Comparison of ENCODE assay signal across 12 cellular contexts in genomic region chr2:9001778-9002177, GRCh38. TPM values are rescaled to one million over a fixed set of nuclear protein-coding genes. Genes with fewer than 3 reads are reported as not detected.
A peak's percentile ranks its signal among the peaks of the same experiment; 100 is the strongest.
DNase-seq lines count a peak whose midpoint lies in the region; TF ChIP-seq lines count a peak whose summit lies in the region.
"Had no signal": no experiment of that assay in that cellular context is flagged by ENCODE, and none has a peak within 500 bp of the region (broad histone marks: within the 10 kb centered on the region; RNA-seq: fewer than 3 reads in every experiment).

No MANE protein-coding gene starts in this region.

- no peak overlapping the region for H3K4me3 ChIP-seq in DOHH2 (ENCODE audit: low read length)
- H3K4me3 ChIP-seq in PC-9 = peak overlapping the region; percentile 83
- H3K4me3 ChIP-seq in osteoblast (ENCODE audit: insufficient read depth, low read length) = no peak overlapping the region

- CTCF ChIA-PET in PC-9 (lab: Charles Lee) = interaction anchor here (0.6 kb wide), 2 partner anchors 111 to 138 kb away, joined by 3 to 4 read pairs; no protein-coding TSS in a partner anchor

- TF ChIP-seq POLR2A in erythroblast (IDR thresholded peaks at IDR 0.05; ENCODE audit: low read length) = peak; percentile 30

- intact Hi-C loops in PC-9 (cut with micrococcal nuclease; ENCODE audit: unreplicated experiment) = loop anchor here (5.0 to 10.0 kb wide), 3 partner anchors 56 to 333 kb away; no protein-coding TSS in a partner anchor

- peaks cover 45% of the 10 kb centered on the region for H3K4me1 ChIP-seq in DOHH2 (ENCODE audit: control insufficient read depth, low read length)
- peaks cover 55% of the 10 kb centered on the region for H3K4me1 ChIP-seq in PC-9 (replicated peaks; ENCODE audit: insufficient read depth)
- H3K4me1 ChIP-seq in osteoblast (ENCODE audit: insufficient read depth, low read length) = peaks cover 20% of the 10 kb centered on the region

- H3K9me2 ChIP-seq in DOHH2 (replicated peaks; ENCODE audit: control insufficient read depth, low read length) = no peaks in the 10 kb centered on the region
- H3K9me2 ChIP-seq in PC-9 (ENCODE audit: insufficient read depth) = no peaks in the 10 kb centered on the region

- POLR2A ChIA-PET in PC-9 (lab: Charles Lee; ENCODE audit: unreplicated experiment) = no interaction called here

- H3K4me2 ChIP-seq in DOHH2 (ENCODE audit: low read length) (peak overlapping the region; percentile 93), PC-9 (peak overlapping the region; percentile 98), osteoblast (ENCODE audit: insufficient read depth, low read length) (peak overlapping the region; percentile 85)

- TF ChIP-seq CTCF in DOHH2 (IDR thresholded peaks at IDR 0.05; ENCODE audit: low read depth, low read length, poor library complexity, severe bottlenecking) (no peak), PC-9 (conservative IDR thresholded peaks at IDR 0.05) (no peak), osteoblast (IDR thresholded peaks at IDR 0.05; ENCODE audit: extremely low read depth, low read depth, low read length) (no peak)

- H4K20me1 ChIP-seq in DOHH2 (ENCODE audit: control insufficient read depth, insufficient read depth, low read depth, low read length) (no peaks in the 10 kb centered on the region), PC-9 (ENCODE audit: insufficient read depth) (no peaks in the 10 kb centered on the region), osteoblast (ENCODE audit: insufficient read depth, low read length) (peaks cover 22% of the 10 kb centered on the region)

- H2AFZ ChIP-seq in PC-9 (peak overlapping the region; percentile 64; the same call in 1 of the 2 replicates), osteoblast (ENCODE audit: low read length) (no peak overlapping the region)

- no peak overlapping the region for H3K27ac ChIP-seq in DOHH2 (ENCODE audit: low read depth, low read length)
- H3K27ac ChIP-seq in PC-9 = peak overlapping the region; percentile 78
- H3K27ac ChIP-seq in osteoblast (ENCODE audit: low read depth, low read length) = no peak overlapping the region
- H3K27ac ChIP-seq: KMS-11 had no signal

- H3K9me3 ChIP-seq in DOHH2 (ENCODE audit: control insufficient read depth, insufficient read depth, low read length) = no peaks in the 10 kb centered on the region
- no peaks in the 10 kb centered on the region for H3K9me3 ChIP-seq in PC-9 (ENCODE audit: insufficient read depth, low read depth)
- no peaks in the 10 kb centered on the region for H3K9me3 ChIP-seq in osteoblast (ENCODE audit: low read depth, low read length)
- H3K9me3 ChIP-seq: heart left ventricle had no signal

- H3F3A ChIP-seq in DOHH2 (ENCODE audit: control insufficient read depth, insufficient read depth) (peaks cover 3% of the 10 kb centered on the region), PC-9 (ENCODE audit: insufficient read depth, low read depth) (peaks cover 36% of the 10 kb centered on the region)

- BruUV-seq in PC-9 (replicated peaks; lab: Mats Ljungman, UMichigan) = no TSS peak

- peaks cover 59% of the 10 kb centered on the region for H3K79me2 ChIP-seq in DOHH2 (ENCODE audit: control insufficient read depth, low read length)
- H3K79me2 ChIP-seq in PC-9 (ENCODE audit: low read depth) = peaks cover 70% of the 10 kb centered on the region
- H3K79me2 ChIP-seq in osteoblast (ENCODE audit: insufficient read depth, low read length) = peaks cover 62% of the 10 kb centered on the region

- H3K27me3 ChIP-seq in DOHH2 (ENCODE audit: control insufficient read depth, low read length) (no peaks in the 10 kb centered on the region), PC-9 (ENCODE audit: insufficient read depth, low read depth) (no peaks in the 10 kb centered on the region), osteoblast (ENCODE audit: insufficient read depth, low read length) (no peaks in the 10 kb centered on the region)
- H3K27me3 ChIP-seq: heart left ventricle had no signal

- H3K36me3 ChIP-seq in DOHH2 (ENCODE audit: control insufficient read depth, low read length) = no peaks in the 10 kb centered on the region
- peaks cover 9% of the 10 kb centered on the region; the same call in 1 of the 2 replicates for H3K36me3 ChIP-seq in PC-9 (ENCODE audit: low read depth)
- no peaks in the 10 kb centered on the region for H3K36me3 ChIP-seq in osteoblast (ENCODE audit: insufficient read depth, low read length)
- H3K36me3 ChIP-seq: heart left ventricle had no signal

- no peak for DNase-seq in PC-9
- DNase-seq in erythroblast (lab: John Stamatoyannopoulos, UW) = peak; percentile 46 to 60
- peak; percentile 68 for DNase-seq in osteoblast (ENCODE audit: insufficient read length, low spot score, missing footprints)
- no peak for DNase-seq in inferior parietal cortex (ENCODE audit: extremely low spot score)
- DNase-seq in HuH-7.5 (ENCODE audit: low spot score) = no peak
- DNase-seq in H4 (ENCODE audit: low spot score) = no peak
- no peak for DNase-seq in activated gamma-delta T cell treated with Interleukin-2 at 50 U/mL for 16 hours
- DNase-seq: activated CD4-positive, alpha-beta T cell treated with anti-CD3 and anti-CD28 coated beads, Interleukin-2, amount 50 U/mL, for 4 hours; activated naive CD4-positive, alpha-beta T cell treated with anti-CD3 and anti-CD28 coated beads, Interleukin-2, amount 50 U/mL, for 16 hours; heart left ventricle had no signal

RNA-seq across cellular contexts. Expression of gene MBOAT2, which starts 1.7 kb away (rescaled TPM):
- total RNA-seq in PC-9 (2021) (45.3 and 57.7 TPM in 2 replicates), osteoblast (54.3 and 56.6 TPM in 2 replicates)
- total RNA-seq in H4 (2014; rRNA removed; shearing (Covaris generic)) = 21.3 and 26.9 TPM in 2 replicates

Comparison
In these comparisons a context has a peak if more than half of its experiments do, and no peak if none do; other contexts are left out.
1. DNase-seq: peak in erythroblast (2 of 2) and osteoblast (single experiment); none in PC-9 (0 of 2), inferior parietal cortex (single experiment), HuH-7.5 (single experiment), H4 (single experiment) and activated gamma-delta T cell treated with Interleukin-2 at 50 U/mL for 16 hours (single experiment).
2. Peak in every context shown above with its lines, with median percentiles within 50 percentile points of each other: H3K4me2 ChIP-seq.